8 cellular contexts compared by ENCODE assay signal in genomic region chr1:45327644-45328515, GRCh38. TPM values are rescaled to one million over a fixed set of nuclear protein-coding genes. Genes with fewer than 3 reads are reported as not detected.
DNase-seq lines count a peak whose midpoint lies in the region; ATAC-seq, FAIRE-seq and TF ChIP-seq lines count a peak whose summit lies in the region.

No MANE protein-coding gene starts in this region.

- H3K9me3 ChIP-seq in ES-I3 (ENCODE audit: control insufficient read depth, insufficient read depth, low read length) (no peaks in the 10 kb centered on the region), iPS-18a (ENCODE audit: control insufficient read depth, low read depth, low read length) (no peaks in the 10 kb centered on the region)

- H3K27me3 ChIP-seq in iPS-18a (ENCODE audit: control insufficient read depth, insufficient read depth, low read length): no peaks in the 10 kb centered on the region

- peaks cover 16% of the 10 kb centered on the region; the same call in 1 of the 2 replicates for H3K4me1 ChIP-seq in ES-I3 (ENCODE audit: insufficient read depth, low read length)
- H3K4me1 ChIP-seq in iPS-18a (ENCODE audit: control insufficient read depth, low read depth, low read length): peaks cover 33% of the 10 kb centered on the region

- no peaks in the 10 kb centered on the region for H3K36me3 ChIP-seq in ES-I3 (ENCODE audit: insufficient read depth, low read length)
- peaks cover 28% of the 10 kb centered on the region for H3K36me3 ChIP-seq in iPS-18a (ENCODE audit: control insufficient read depth, low read depth, low read length)

- no peak for FAIRE-seq in frontal cortex (lab: Jason Lieb, UNC)

- H3K9ac ChIP-seq in ES-I3 (ENCODE audit: low read depth, low read length) (peak overlapping the region; percentile 49; the same call in 1 of the 2 replicates), iPS-18a (ENCODE audit: low read length) (peak overlapping the region; percentile 53)

- H3K4me3 ChIP-seq in iPS-18a (ENCODE audit: low read length): peak overlapping the region; percentile 47

- H3K27ac ChIP-seq in 22Rv1 (peak overlapping the region; percentile 31; the same call in 1 of the 2 replicates), iPS-18a (ENCODE audit: low read length) (no peak overlapping the region)

- no peak for TF ChIP-seq CTCF in 22Rv1 (IDR thresholded peaks at IDR 0.05)

- DNase-seq in SHP77 treated with DMSO at 0.1 percent for 48 hours (lab: John Stamatoyannopoulos, UW): peak; percentile 19
- no peak for DNase-seq in frontal cortex (ENCODE audit: low spot score in 2 of 2)
- no peak for DNase-seq in HuH-7.5 (ENCODE audit: low spot score)
- DNase-seq in stimulated activated CD4-positive, alpha-beta T cell treated with anti-CD3 and anti-CD28 coated beads, Interleukin-1b, Interleukin-23, amount 100 ng/mL, for 48 hours: no peak

- no peak for ATAC-seq in HG03460 (IDR thresholded peaks at IDR 0.05; ENCODE audit: unreplicated experiment)

RNA-seq across cellular contexts. Expression of gene HPDL, which starts 1.2 kb away (rescaled TPM):
- total RNA-seq in frontal cortex: 1.6 TPM

RNA-seq across cellular contexts. Expression of gene TOE1, which starts 12.1 kb away (rescaled TPM):
- 7.3 TPM for total RNA-seq in frontal cortex

RNA-seq across cellular contexts. Expression of gene MUTYH, which starts 12.4 kb away (rescaled TPM):
- total RNA-seq in frontal cortex: 20.8 TPM
